ENCODE assay signal across 14 cellular contexts in genomic region chr21:28436286-28436932, GRCh38.
A peak's percentile ranks its signal among the peaks of the same experiment; 100 is the strongest.
DNase-seq lines count a peak whose midpoint lies in the region; ATAC-seq and TF ChIP-seq lines count a peak whose summit lies in the region.
"Had no signal": no experiment of that assay in that cellular context is flagged by ENCODE, and none has a peak within 500 bp of the region (broad histone marks: within the 10 kb centered on the region; RNA-seq: fewer than 3 reads in every experiment).

No MANE protein-coding gene starts in this region.

- CTCF ChIA-PET in HEK293 (lab: Yijun Ruan, JAX): no interaction called here

- no peaks in the 10 kb centered on the region for H3K36me3 ChIP-seq in HEK293 (ENCODE audit: control insufficient read depth in 2 of 2, insufficient read depth in 1 of 2, low read length in 2 of 2)
- H3K36me3 ChIP-seq in uterus: no peaks in the 10 kb centered on the region

- H3K27me3 ChIP-seq in foreskin keratinocyte: no peaks in the 10 kb centered on the region
- H3K27me3 ChIP-seq in uterus: no peaks in the 10 kb centered on the region

- DNase-seq in amniotic epithelial cell (ENCODE audit: low read depth) (peak; percentile 68), foreskin keratinocyte (peak; percentile 59 to 78), uterus (peak; percentile 65 to 81), substantia nigra (lab: John Stamatoyannopoulos, UW) (no peak)
- no peak for DNase-seq in activated T-cell treated with anti-CD3 and anti-CD28 coated beads, Interleukin-2, amount 50 U/mL, for 72 hours
- no peak for DNase-seq in activated naive CD4-positive, alpha-beta T cell treated with anti-CD3 and anti-CD28 coated beads, Interleukin-2, amount 50 U/mL, for 72 hours (ENCODE audit: low spot score in 2 of 2)
- DNase-seq: activated CD8-positive, alpha-beta T cell treated with anti-CD3 and anti-CD28 coated beads, Interleukin-2, amount 10 ng/mL, durations not matched to agents 7 days and 5 days; activated naive CD4-positive, alpha-beta T cell treated with Interleukin-2 at 50 U/mL for 16 hours; kidney; naive thymus-derived CD4-positive, alpha-beta T cell; NCI-H2227 treated with DMSO at 0.1 percent for 48 hours; right cardiac atrium had no signal

- H3K27ac ChIP-seq in HEK293 (ENCODE audit: extremely low read depth, low read depth, low read length) (no peak overlapping the region), foreskin keratinocyte (no peak overlapping the region), uterus (peak overlapping the region; percentile 81 to 85), substantia nigra (ENCODE audit: low read depth, low read length, poor library complexity, severe bottlenecking) (no peak overlapping the region)

- no peaks in the 10 kb centered on the region for H3K9me3 Mint-ChIP-seq in activated T-cell treated with anti-CD3 and anti-CD28 coated beads, Interleukin-2, amount 50 U/mL, for 72 hours
- no peaks in the 10 kb centered on the region for H3K9me3 Mint-ChIP-seq in activated naive CD4-positive, alpha-beta T cell treated with anti-CD3 and anti-CD28 coated beads, Interleukin-2, amount 50 U/mL, for 72 hours

- H3K4me1 Mint-ChIP-seq in activated T-cell treated with anti-CD3 and anti-CD28 coated beads, Interleukin-2, amount 50 U/mL, for 72 hours (ENCODE audit: low read depth): no peaks in the 10 kb centered on the region
- H3K4me1 Mint-ChIP-seq: naive thymus-derived CD4-positive, alpha-beta T cell had no signal

- no peak overlapping the region for H3K27ac Mint-ChIP-seq in activated T-cell treated with anti-CD3 and anti-CD28 coated beads, Interleukin-2, amount 50 U/mL, for 72 hours
- peak overlapping the region in 1 of 2 donors; percentile 48 for H3K27ac Mint-ChIP-seq in activated naive CD4-positive, alpha-beta T cell treated with anti-CD3 and anti-CD28 coated beads, Interleukin-2, amount 50 U/mL, for 72 hours
- H3K27ac Mint-ChIP-seq: activated CD8-positive, alpha-beta T cell treated with anti-CD3 and anti-CD28 coated beads, Interleukin-2, amount 10 ng/mL, durations not matched to agents 7 days and 5 days; naive thymus-derived CD4-positive, alpha-beta T cell had no signal

- ATAC-seq in foreskin keratinocyte: peak; percentile 99
- ATAC-seq in activated T-cell treated with anti-CD3 and anti-CD28 coated beads, Interleukin-2, amount 50 U/mL, for 72 hours (replicated peaks in 1 of 2): no peak
- no peak for ATAC-seq in activated naive CD4-positive, alpha-beta T cell treated with anti-CD3 and anti-CD28 coated beads, Interleukin-2, amount 50 U/mL, for 72 hours
- ATAC-seq: activated CD8-positive, alpha-beta T cell treated with anti-CD3 and anti-CD28 coated beads, Interleukin-2, amount 10 ng/mL, durations not matched to agents 7 days and 5 days; naive thymus-derived CD4-positive, alpha-beta T cell; Panc1 had no signal

- no peaks in the 10 kb centered on the region for H3K9me3 ChIP-seq in HEK293 (ENCODE audit: control insufficient read depth, insufficient read depth, low read depth, low read length)
- H3K9me3 ChIP-seq in uterus: no peaks in the 10 kb centered on the region

- no peak overlapping the region for H3K4me3 Mint-ChIP-seq in activated T-cell treated with anti-CD3 and anti-CD28 coated beads, Interleukin-2, amount 50 U/mL, for 72 hours
- H3K4me3 Mint-ChIP-seq: activated CD8-positive, alpha-beta T cell treated with anti-CD3 and anti-CD28 coated beads, Interleukin-2, amount 10 ng/mL, durations not matched to agents 7 days and 5 days; naive thymus-derived CD4-positive, alpha-beta T cell had no signal

- no peak for TF ChIP-seq POLR2A in uterus (IDR thresholded peaks at IDR 0.05)

- TF ChIP-seq CTCF in HEK293 (tag by site-specific recombination; IDR thresholded peaks at IDR 0.05): no peak
- TF ChIP-seq CTCF in foreskin keratinocyte (conservative IDR thresholded peaks at IDR 0.05): no peak
- no peak for TF ChIP-seq CTCF in uterus (IDR thresholded peaks at IDR 0.05)

- intact Hi-C loops in uterus (cut with DNase I; ENCODE audit: low total_unique reads): no loop called here

- no peaks in the 10 kb centered on the region for H3K27me3 Mint-ChIP-seq in activated T-cell treated with anti-CD3 and anti-CD28 coated beads, Interleukin-2, amount 50 U/mL, for 72 hours (ENCODE audit: low read depth)

- H3K4me3 ChIP-seq in HEK293 (ENCODE audit: low read depth, low read length): no peak overlapping the region
- no peak overlapping the region for H3K4me3 ChIP-seq in uterus

- POLR2A ChIA-PET in HEK293 (lab: Yijun Ruan, JAX): no interaction called here

- H3K4me1 ChIP-seq in HEK293 (ENCODE audit: control insufficient read depth, insufficient read depth, low read length) (no peaks in the 10 kb centered on the region), foreskin keratinocyte (no peaks in the 10 kb centered on the region), uterus (peaks cover 0 to 3% of the 10 kb centered on the region in 2 donors)

- no peaks in the 10 kb centered on the region for H3K36me3 Mint-ChIP-seq in activated T-cell treated with anti-CD3 and anti-CD28 coated beads, Interleukin-2, amount 50 U/mL, for 72 hours (ENCODE audit: insufficient read depth in 2 of 2)
- H3K36me3 Mint-ChIP-seq in activated naive CD4-positive, alpha-beta T cell treated with anti-CD3 and anti-CD28 coated beads, Interleukin-2, amount 50 U/mL, for 72 hours: no peaks in the 10 kb centered on the region
- H3K36me3 Mint-ChIP-seq: naive thymus-derived CD4-positive, alpha-beta T cell had no signal

TF ChIP-seq in HEK293, 187 proteins besides CTCF, POLR2A, EP300 and RAD21:
- TF ChIP-seq ATF2 (tag by site-specific recombination; IDR thresholded peaks at IDR 0.05; ENCODE audit: low read depth): peak; percentile 24; the same call in 1 of the 2 replicates
- no peak for TF ChIP-seq ZNF248 (tag by site-specific recombination; IDR thresholded peaks at IDR 0.05)

Comparison
In these comparisons a context has a peak if more than half of its experiments do, and no peak if none do; other contexts are left out.
1. H3K27ac ChIP-seq: peak in uterus (2 of 2); none in HEK293 (single experiment), foreskin keratinocyte (single experiment) and substantia nigra (single experiment).
2. DNase-seq: peak in amniotic epithelial cell (single experiment), foreskin keratinocyte (2 of 2) and uterus (2 of 2); none in activated T-cell treated with anti-CD3 and anti-CD28 coated beads, Interleukin-2, amount 50 U/mL, for 72 hours (0 of 2), activated naive CD4-positive, alpha-beta T cell treated with anti-CD3 and anti-CD28 coated beads, Interleukin-2, amount 50 U/mL, for 72 hours (0 of 2) and substantia nigra (0 of 49).